Comparison of ENCODE assay signal across 18 cellular contexts in the genomic region with DNA sequence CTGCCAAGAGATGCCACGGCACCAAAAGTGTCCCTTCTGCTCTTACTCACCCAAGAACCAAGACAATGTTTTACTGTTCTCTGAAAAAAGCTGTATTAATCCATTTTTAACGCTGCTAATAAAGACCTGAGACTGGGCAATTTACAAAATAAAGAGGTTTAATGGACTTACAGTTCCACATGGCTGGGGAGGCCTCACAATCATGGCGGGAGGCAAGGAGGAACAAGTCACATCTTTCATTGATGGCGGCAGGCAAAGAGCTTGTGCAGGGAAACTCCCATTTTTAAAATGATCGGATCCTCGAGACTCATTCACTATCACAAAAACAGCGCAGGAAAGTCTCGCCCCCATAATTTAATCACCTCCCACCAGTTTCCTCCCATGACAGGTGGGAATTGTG. TPM values are rescaled to one million over a fixed set of nuclear protein-coding genes. Genes with fewer than 3 reads are reported as not detected.
DNase-seq lines count a peak whose midpoint lies in the region; ATAC-seq, FAIRE-seq and TF ChIP-seq lines count a peak whose summit lies in the region.
"Had no signal": no experiment of that assay in that cellular context is flagged by ENCODE, and none has a peak within 500 bp of the region (broad histone marks: within the 10 kb centered on the region; RNA-seq: fewer than 3 reads in every experiment).

No MANE protein-coding gene starts in this region.

- no TSS peak for BruUV-seq in GM12878 (replicated peaks; lab: Mats Ljungman, UMichigan)

- H3K4me2 ChIP-seq in GM12878 (ENCODE audit: control insufficient read depth, insufficient read depth) = no peak overlapping the region

- RAD21 ChIA-PET in GM12878 (lab: Charles Lee; ENCODE audit: unreplicated experiment) = interaction anchor here (1.7 kb wide), 1 partner anchor 14 kb away, joined by 4 read pairs; no protein-coding TSS in a partner anchor

- DNase-seq in CD4-positive, CD25-positive, alpha-beta regulatory T cell = no peak
- DNase-seq in CD4-positive, alpha-beta memory T cell = no peak
- DNase-seq in GM12878 (ENCODE audit: low read depth, low spot score) (no peak), urothelium cell line (ENCODE audit: low spot score) (no peak), esophagus squamous epithelium (lab: John Stamatoyannopoulos, UW) (no peak)
- DNase-seq: ACHN; CD8-positive, alpha-beta memory T cell; COR-L47; DMS 273 treated with DMSO at 0.1 percent for 48 hours; DMS53; DND-41; EL; H9 had no signal

- H3K27me3 Mint-ChIP-seq in CD4-positive, CD25-positive, alpha-beta regulatory T cell = no peaks in the 10 kb centered on the region
- H3K27me3 Mint-ChIP-seq in CD4-positive, alpha-beta memory T cell = no peaks in the 10 kb centered on the region
- H3K27me3 Mint-ChIP-seq: CD8-positive, alpha-beta memory T cell had no signal

- ATAC-seq in CD4-positive, CD25-positive, alpha-beta regulatory T cell (ENCODE audit: low read depth in 2 of 2) = no peak
- ATAC-seq in GM12878 (no peak), HG03097 (IDR thresholded peaks at IDR 0.05; ENCODE audit: low FRiP score, unreplicated experiment) (no peak)

- peak overlapping the region; percentile 95 for H3K27ac ChIP-seq in CD4-positive, CD25-positive, alpha-beta regulatory T cell (ENCODE audit: insufficient read depth, low read length, poor library complexity, severe bottlenecking)
- peak overlapping the region; percentile 89 for H3K27ac ChIP-seq in CD4-positive, alpha-beta memory T cell (ENCODE audit: low read depth, low read length)
- H3K27ac ChIP-seq in GM12878 (ENCODE audit: control insufficient read depth, insufficient read depth) = peak overlapping the region; percentile 89
- no peak overlapping the region for H3K27ac ChIP-seq in esophagus squamous epithelium
- H3K27ac ChIP-seq: C4-2B had no signal

- peaks cover 48% of the 10 kb centered on the region for H3K79me2 ChIP-seq in GM12878 (ENCODE audit: control insufficient read depth, insufficient read depth, low read length)

- no peak overlapping the region for H3K4me3 Mint-ChIP-seq in CD4-positive, CD25-positive, alpha-beta regulatory T cell
- H3K4me3 Mint-ChIP-seq in CD4-positive, alpha-beta memory T cell = no peak overlapping the region
- H3K4me3 Mint-ChIP-seq: H9 had no signal

- WGBS in GM12878 (ENCODE audit: insufficient coverage, insufficient replicate concordance, low lambda C conversion rate, missing lambda C conversion rate) = 72% methylated on average over 8 of the region's 8 CpGs
- 82 to 90% methylated on average over 8 of the region's 8 CpGs for WGBS in esophagus squamous epithelium, 2 donors

- H3K4me3 ChIP-seq in CD4-positive, CD25-positive, alpha-beta regulatory T cell (ENCODE audit: low read depth, low read length) = no peak overlapping the region
- no peak overlapping the region for H3K4me3 ChIP-seq in CD4-positive, alpha-beta memory T cell (ENCODE audit: low read length in 2 of 2)
- H3K4me3 ChIP-seq in GM12878 (no peak overlapping the region), esophagus squamous epithelium (no peak overlapping the region)

- in situ Hi-C loops in GM12878 (cut with MboI) = no loop called here

- H3K9me3 Mint-ChIP-seq in CD4-positive, CD25-positive, alpha-beta regulatory T cell = peaks cover 0 to 3% (median 0%) of the 10 kb centered on the region in 7 donors
- peaks cover 0 to 4% (median 0%) of the 10 kb centered on the region in 8 donors for H3K9me3 Mint-ChIP-seq in CD4-positive, alpha-beta memory T cell
- H3K9me3 Mint-ChIP-seq: CD8-positive, alpha-beta memory T cell had no signal

- no peak for TF ChIP-seq RAD21 in GM12878 (IDR thresholded peaks at IDR 0.05; ENCODE audit: insufficient read depth, low read depth, low read length)

- peaks cover 7% of the 10 kb centered on the region for H3K36me3 ChIP-seq in CD4-positive, CD25-positive, alpha-beta regulatory T cell (ENCODE audit: control insufficient read depth, insufficient read depth, low read length)
- H3K36me3 ChIP-seq in CD4-positive, alpha-beta memory T cell (ENCODE audit: insufficient read depth, low read length) = peaks cover 10% of the 10 kb centered on the region
- H3K36me3 ChIP-seq in GM12878 (ENCODE audit: control insufficient read depth in 2 of 2, insufficient read depth in 2 of 2, low read length in 1 of 2) (peaks cover 0 to 10% of the 10 kb centered on the region in 2 experiments; a peak in 2 of 4 replicates), esophagus squamous epithelium (peaks cover 0 to 5% (median 0%) of the 10 kb centered on the region in 3 donors)

- no peaks in the 10 kb centered on the region for H3K27me3 ChIP-seq in CD4-positive, CD25-positive, alpha-beta regulatory T cell (ENCODE audit: control insufficient read depth, insufficient read depth, low read length)
- no peaks in the 10 kb centered on the region for H3K27me3 ChIP-seq in CD4-positive, alpha-beta memory T cell (ENCODE audit: insufficient read depth, low read length)
- H3K27me3 ChIP-seq in GM12878 (replicated peaks in 1 of 2; ENCODE audit: control insufficient read depth in 2 of 2, insufficient read depth in 2 of 2, low read length in 1 of 2) (no peaks in the 10 kb centered on the region), esophagus squamous epithelium (no peaks in the 10 kb centered on the region)

- H3K9ac ChIP-seq in GM12878 (ENCODE audit: control insufficient read depth, insufficient read depth, low read length) = no peak overlapping the region

- H3K36me3 Mint-ChIP-seq in CD4-positive, CD25-positive, alpha-beta regulatory T cell = peaks cover 10% of the 10 kb centered on the region
- peaks cover 7 to 15% of the 10 kb centered on the region in 2 donors for H3K36me3 Mint-ChIP-seq in CD4-positive, alpha-beta memory T cell

- peaks cover 14 to 33% (median 24%) of the 10 kb centered on the region in 4 donors for H3K4me1 Mint-ChIP-seq in CD4-positive, CD25-positive, alpha-beta regulatory T cell
- peaks cover 23 to 41% (median 26%) of the 10 kb centered on the region in 4 donors for H3K4me1 Mint-ChIP-seq in CD4-positive, alpha-beta memory T cell
- H3K4me1 Mint-ChIP-seq: H9 had no signal

- TF ChIP-seq POLR2A in GM12878 (IDR thresholded peaks at IDR 0.05; ENCODE audit: low read depth, low read length) (no peak), esophagus squamous epithelium (IDR thresholded peaks at IDR 0.05) (no peak)

- CTCF ChIA-PET in CD4-positive, alpha-beta memory T cell (lab: Charles Lee; ENCODE audit: partially characterized antibody) = no interaction called here
- CTCF ChIA-PET in GM12878 (lab: Yijun Ruan, JAX) = interaction anchor here (0.8 kb wide), 1 partner anchor 36 kb away, joined by 4 read pairs; no protein-coding TSS in a partner anchor

- peaks cover 3% of the 10 kb centered on the region for H4K20me1 ChIP-seq in GM12878 (ENCODE audit: control insufficient read depth, insufficient read depth)

- TF ChIP-seq CTCF in GM12878 (IDR thresholded peaks at IDR 0.05 in 2 of 3, conservative IDR thresholded peaks at IDR 0.05 in 1 of 3; ENCODE audit: control insufficient read depth in 2 of 3, extremely low read depth in 1 of 3, insufficient read depth in 1 of 3, low read depth in 3 of 3, low read length in 3 of 3) (no peak), esophagus squamous epithelium (IDR thresholded peaks at IDR 0.05) (no peak)

- H2AFZ ChIP-seq in GM12878 (ENCODE audit: control insufficient read depth, low read depth, low read length) = no peak overlapping the region

- peak overlapping the region in 1 of 3 donors; percentile 57 for H3K27ac Mint-ChIP-seq in CD4-positive, CD25-positive, alpha-beta regulatory T cell
- H3K27ac Mint-ChIP-seq in CD4-positive, alpha-beta memory T cell = peak overlapping the region in 1 of 7 donors; percentile 11
- H3K27ac Mint-ChIP-seq: H9 had no signal

- POLR2A ChIA-PET in CD4-positive, alpha-beta memory T cell (lab: Charles Lee; ENCODE audit: partially characterized antibody) = interaction anchor here (0.9 to 6.7 kb wide), 3 partner anchors 11 to 136 kb away, joined by 3 to 155 read pairs (median 5); a partner anchor contains a TSS
- POLR2A ChIA-PET in GM12878 (lab: Charles Lee) = interaction anchor here (0.9 to 1.1 kb wide), 2 partner anchors 13 to 661 kb away, joined by 3 read pairs; no protein-coding TSS in a partner anchor

- no peak for TF ChIP-seq EP300 in GM12878 (IDR thresholded peaks at IDR 0.05; ENCODE audit: borderline replicate concordance in 1 of 2, control insufficient read depth in 1 of 2, low read depth in 2 of 2, low read length in 2 of 2)

- peaks cover 65% of the 10 kb centered on the region for H3K4me1 ChIP-seq in CD4-positive, CD25-positive, alpha-beta regulatory T cell (ENCODE audit: control insufficient read depth, insufficient read depth, low read length, poor library complexity, severe bottlenecking)
- peaks cover 64% of the 10 kb centered on the region for H3K4me1 ChIP-seq in CD4-positive, alpha-beta memory T cell (ENCODE audit: insufficient read depth, low read length)
- H3K4me1 ChIP-seq in GM12878 (ENCODE audit: control insufficient read depth, insufficient read depth, low read length) (peaks cover 37% of the 10 kb centered on the region), esophagus squamous epithelium (peaks cover 25 to 43% (median 29%) of the 10 kb centered on the region in 3 donors)

- intact Hi-C loops in CD4-positive, alpha-beta memory T cell (cut with micrococcal nuclease) = loop anchor here (10.0 kb wide), 4 partner anchors 371 to 1351 kb away; a partner anchor contains a TSS
- intact Hi-C loops in GM12878 (cut with micrococcal nuclease; ENCODE audit: unreplicated experiment) = loop anchor here (2.0 kb wide), 1 partner anchor 659 kb away; no protein-coding TSS in a partner anchor
- intact Hi-C loops in esophagus squamous epithelium (cut with DNase I) = no loop called here

- SMC1A ChIA-PET in GM12878 (lab: Charles Lee; ENCODE audit: uncharacterized antibody, unreplicated experiment) = interaction anchor here (0.8 kb wide), 1 partner anchor 14 kb away, joined by 3 read pairs; no protein-coding TSS in a partner anchor

- FAIRE-seq in GM12878 (lab: Jason Lieb, UNC) = no peak
- no peak for FAIRE-seq in urothelium cell line (lab: Jason Lieb, UNC)
- FAIRE-seq: A204.1, GM12891, H1 had no signal

- no peaks in the 10 kb centered on the region for H3K9me3 ChIP-seq in CD4-positive, CD25-positive, alpha-beta regulatory T cell (ENCODE audit: control insufficient read depth in 2 of 2, low read length in 2 of 2)
- no peaks in the 10 kb centered on the region for H3K9me3 ChIP-seq in CD4-positive, alpha-beta memory T cell (ENCODE audit: control insufficient read depth in 1 of 2, low read length in 2 of 2)
- H3K9me3 ChIP-seq in GM12878 (replicated peaks; ENCODE audit: control insufficient read depth, insufficient read depth, low read length) (no peaks in the 10 kb centered on the region; the same call in 2 of the 3 replicates), esophagus squamous epithelium (no peaks in the 10 kb centered on the region)

RNA-seq across cellular contexts. Expression of a gene that starts 1.9 kb away (rescaled TPM):
- total RNA-seq in CD4-positive, CD25-positive, alpha-beta regulatory T cell = 262 TPM
- polyA plus RNA-seq in CD4-positive, CD25-positive, alpha-beta regulatory T cell = 100 to 1,000 TPM; 198 to 331 (median 274) TPM
- total RNA-seq in CD4-positive, alpha-beta memory T cell = 100 to 1,000 TPM; 130 TPM
- 100 to 1,000 TPM; 221 to 230 TPM for polyA plus RNA-seq in CD4-positive, alpha-beta memory T cell
- total RNA-seq in GM12878 (2013; cell fraction: nucleolus; rRNA removed) = 234 and 236 TPM in 2 replicates
- total RNA-seq in GM12878 (2014; rRNA removed) = 266 and 304 TPM in 2 replicates
- 249 and 277 TPM in 2 replicates for total RNA-seq in GM12878 (2014; rRNA removed; fragmentation: Illumina TruSeq; extraction: Trizol)
- 309 and 336 TPM in 2 replicates for total RNA-seq in GM12878 (2021)
- polyA plus RNA-seq in GM12878 (2011; ENCODE audit: low read depth) = 185 TPM
- 398 and 422 TPM in 2 replicates for polyA plus RNA-seq in GM12878 (2011; rRNA removed)
- polyA plus RNA-seq in GM12878 (2011; cell fraction: cytosol; rRNA removed) = 272 and 306 TPM in 2 replicates
- polyA plus RNA-seq in GM12878 (2011; cell fraction: nucleus; rRNA removed) = 395 and 414 TPM in 2 replicates
- polyA plus RNA-seq in GM12878 (2012) = 237 and 268 TPM in 2 replicates
- 337 and 410 TPM in 2 replicates for polyA plus RNA-seq in GM12878 (2014; fragmentation: Illumina TruSeq; extraction: Trizol)
- polyA plus RNA-seq in GM12878 (2014; fragmentation: Nextera tagmentation; extraction: Ambion mirVana) = 100 to 1,000 TPM in 1 of 2 experiments, 10 to 100 TPM in 1; 81.8 to 102 TPM
- polyA plus RNA-seq in GM12878 (2014; rRNA removed) = 243 and 305 TPM in 2 replicates
- polyA plus RNA-seq in GM12878 (2016; fragmentation: Nextera tagmentation; extraction: Ambion mirVana) = 100 to 1,000 TPM; 318 to 326 TPM
- 452 and 493 TPM in 2 replicates for polyA minus RNA-seq in GM12878 (2011; rRNA and poly(A)+ RNA removed)
- polyA minus RNA-seq in GM12878 (2011; cell fraction: cytosol; rRNA and poly(A)+ RNA removed) = 179 and 200 TPM in 2 replicates
- 391 and 520 TPM in 2 replicates for polyA minus RNA-seq in GM12878 (2011; cell fraction: nucleus; rRNA and poly(A)+ RNA removed)
- total RNA-seq in esophagus squamous epithelium = 10 to 100 TPM; 23.6 to 58.9 (median 36.1) TPM

Comparison
In these comparisons a context has a peak if more than half of its experiments do, and no peak if none do; other contexts are left out.
1. H3K27ac ChIP-seq: peak in CD4-positive, CD25-positive, alpha-beta regulatory T cell (single experiment), CD4-positive, alpha-beta memory T cell (single experiment) and GM12878 (single experiment); none in esophagus squamous epithelium (0 of 4).